Comparison of ENCODE assay signal across 8 cellular contexts in genomic region chr7:18320971-18321567, GRCh38.
DNase-seq lines count a peak whose midpoint lies in the region; ATAC-seq and TF ChIP-seq lines count a peak whose summit lies in the region.

No MANE protein-coding gene starts in this region.

- no peak overlapping the region for H2AK9ac ChIP-seq in IMR-90 (replicated peaks; ENCODE audit: low read depth, low read length, poor library complexity)

- intact Hi-C loops in IMR-90 (cut with micrococcal nuclease), result loop anchor here (1.0 to 2.0 kb wide), 2 partner anchors 350 to 550 kb away; no protein-coding TSS in a partner anchor

- H3K9me1 ChIP-seq in IMR-90 (ENCODE audit: insufficient read depth, low read length), result no peaks in the 10 kb centered on the region

- H2BK120ac ChIP-seq in IMR-90 (ENCODE audit: low read depth, low read length), result no peak overlapping the region

- H3K9me3 ChIP-seq in IMR-90 (ENCODE audit: control insufficient read depth, insufficient read depth, low read length), result no peaks in the 10 kb centered on the region

- peak; percentile 56 for TF ChIP-seq RAD21 in IMR-90 (IDR thresholded peaks at IDR 0.05; ENCODE audit: low read length)

- H4K5ac ChIP-seq in IMR-90 (ENCODE audit: low read depth, low read length), result no peak overlapping the region

- CTCF ChIA-PET in IMR-90 (lab: Yijun Ruan, JAX), result interaction anchor here (0.6 to 1.6 kb wide), 2 partner anchors 551 to 1885 kb away, joined by 3 to 7 read pairs; no protein-coding TSS in a partner anchor

- no peak overlapping the region for H3K4me2 ChIP-seq in IMR-90 (ENCODE audit: low read depth, low read length)

- H4K8ac ChIP-seq in IMR-90 (ENCODE audit: low read depth in 2 of 2, low read length in 2 of 2), result no peak overlapping the region

- H2BK5ac ChIP-seq in IMR-90 (ENCODE audit: low read depth, low read length, poor library complexity, severe bottlenecking), result no peak overlapping the region

- H3K4me3 ChIP-seq in IMR-90 (ENCODE audit: insufficient read depth, low read depth, low read length), result no peak overlapping the region

- no CpG with 5 or more reads among the region's 2 CpGs for WGBS in IMR-90 (ENCODE audit: extremely low coverage in 2 of 2, insufficient read length in 1 of 2), 2 experiments

- H3K4me1 ChIP-seq in IMR-90 (ENCODE audit: control insufficient read depth, insufficient read depth, low read length), result no peaks in the 10 kb centered on the region

- no peaks in the 10 kb centered on the region for H4K20me1 ChIP-seq in IMR-90 (ENCODE audit: insufficient read depth, low read length)

- no peaks in the 10 kb centered on the region for H3K79me1 ChIP-seq in IMR-90 (ENCODE audit: low read depth in 1 of 2, low read length in 2 of 2)

- dilution Hi-C loops in IMR-90 (cut with HindIII; ENCODE audit: low sequenced_read_pairs, unreplicated experiment), result no loop called here

- no peak overlapping the region for H3K56ac ChIP-seq in IMR-90 (ENCODE audit: extremely low read depth, insufficient read depth, low read length)

- no peak overlapping the region for H2AFZ ChIP-seq in IMR-90 (replicated peaks; ENCODE audit: low read length, poor library complexity)

- H2AK5ac ChIP-seq in IMR-90 (ENCODE audit: low read depth, low read length), result no peak overlapping the region

- no peak overlapping the region for H3K14ac ChIP-seq in IMR-90 (replicated peaks; ENCODE audit: low read depth, low read length)

- peak; percentile 86 for ATAC-seq in GM21717 (IDR thresholded peaks at IDR 0.05; ENCODE audit: unreplicated experiment)
- ATAC-seq in IMR-90 (ENCODE audit: low read depth), result peak; percentile 87
- peak; percentile 40 for ATAC-seq in stimulated activated naive CD8-positive, alpha-beta T cell treated with anti-CD3 and anti-CD28 coated beads, Interleukin-15, Interleukin-2, amounts not matched to agents 100 U/mL and 50 U/mL, for 24 hours

- H4K91ac ChIP-seq in IMR-90 (ENCODE audit: insufficient read depth, low read depth, low read length), result no peak overlapping the region

- TF ChIP-seq CTCF in IMR-90 (conservative IDR thresholded peaks at IDR 0.05; ENCODE audit: low read depth, low read length), result peak; percentile 58

- H3K9ac ChIP-seq in IMR-90 (ENCODE audit: low read depth, low read length), result no peak overlapping the region

- no peaks in the 10 kb centered on the region for H3K36me3 ChIP-seq in IMR-90 (ENCODE audit: control insufficient read depth, insufficient read depth, low read length)

- POLR2A ChIA-PET in IMR-90 (lab: Charles Lee; ENCODE audit: unreplicated experiment), result no interaction called here

- in situ Hi-C loops in IMR-90 (cut with MboI; ENCODE audit: low sequenced_read_pairs), result loop anchor here (10.0 kb wide), 1 partner anchor 356 kb away; no protein-coding TSS in a partner anchor

- no peak overlapping the region for H3K27ac ChIP-seq in IMR-90 (ENCODE audit: insufficient read depth, low read length)

- H3K4ac ChIP-seq in IMR-90 (ENCODE audit: low read depth, low read length), result no peak overlapping the region

- no peak overlapping the region for H2BK15ac ChIP-seq in IMR-90 (ENCODE audit: low read depth, low read length)

- no peak overlapping the region for H2BK20ac ChIP-seq in IMR-90 (ENCODE audit: low read depth, low read length)

- no TSS peak for BruUV-seq in IMR-90 (replicated peaks; lab: Mats Ljungman, UMichigan)

- no peak for TF ChIP-seq POLR2A in IMR-90 (IDR thresholded peaks at IDR 0.05; ENCODE audit: low read depth, low read length)

- DNase-seq in SIG-M5 treated with dmso at 0.1 percent for 504 hours (lab: John Stamatoyannopoulos, UW; ENCODE audit: unreplicated experiment) (peak; percentile 60), SIG-M5 (lab: John Stamatoyannopoulos, UW) (no peak), IMR-90 (peak; percentile 58), SKM-1 treated with dmso at 0.1 percent for 144 hours (lab: John Stamatoyannopoulos, UW; ENCODE audit: unreplicated experiment) (peak; percentile 66), glomerular visceral epithelial cell (ENCODE audit: extremely low spot score) (peak; percentile 30), NK-92 (lab: John Stamatoyannopoulos, UW; ENCODE audit: unreplicated experiment) (no peak)
- no peak for DNase-seq in stimulated activated naive CD8-positive, alpha-beta T cell treated with anti-CD3 and anti-CD28 coated beads, Interleukin-15, Interleukin-2, amounts not matched to agents 100 U/mL and 50 U/mL, for 24 hours

- 0 out of 2 replicates have a peak, but pooled peaks cover 2% of the 10 kb centered on the region for H3K27me3 ChIP-seq in IMR-90 (ENCODE audit: control insufficient read depth, insufficient read depth, low read length)

- no peak overlapping the region for H3K23ac ChIP-seq in IMR-90 (ENCODE audit: low read depth, low read length)

- H3K18ac ChIP-seq in IMR-90 (ENCODE audit: low read depth, low read length), result no peak overlapping the region

TF ChIP-seq in IMR-90, 13 proteins besides CTCF, POLR2A, EP300 and RAD21:
- TF ChIP-seq USF2 (IDR thresholded peaks at IDR 0.05; ENCODE audit: low read depth, low read length), result no peak
- TF ChIP-seq SMC3 (IDR thresholded peaks at IDR 0.05; ENCODE audit: low read depth, low read length), result peak; percentile 47; the same call in 1 of the 2 replicates

Comparison
In these comparisons a context has a peak if more than half of its experiments do, and no peak if none do; other contexts are left out.
1. DNase-seq: peak in SIG-M5 treated with dmso at 0.1 percent for 504 hours (single experiment), IMR-90 (single experiment), SKM-1 treated with dmso at 0.1 percent for 144 hours (single experiment) and glomerular visceral epithelial cell (single experiment); none in SIG-M5 (single experiment), stimulated activated naive CD8-positive, alpha-beta T cell treated with anti-CD3 and anti-CD28 coated beads, Interleukin-15, Interleukin-2, amounts not matched to agents 100 U/mL and 50 U/mL, for 24 hours (single experiment) and NK-92 (single experiment).
2. Peak in every context shown above with its lines, with median percentiles within 50 percentile points of each other: ATAC-seq.